In the genomic region with DNA sequence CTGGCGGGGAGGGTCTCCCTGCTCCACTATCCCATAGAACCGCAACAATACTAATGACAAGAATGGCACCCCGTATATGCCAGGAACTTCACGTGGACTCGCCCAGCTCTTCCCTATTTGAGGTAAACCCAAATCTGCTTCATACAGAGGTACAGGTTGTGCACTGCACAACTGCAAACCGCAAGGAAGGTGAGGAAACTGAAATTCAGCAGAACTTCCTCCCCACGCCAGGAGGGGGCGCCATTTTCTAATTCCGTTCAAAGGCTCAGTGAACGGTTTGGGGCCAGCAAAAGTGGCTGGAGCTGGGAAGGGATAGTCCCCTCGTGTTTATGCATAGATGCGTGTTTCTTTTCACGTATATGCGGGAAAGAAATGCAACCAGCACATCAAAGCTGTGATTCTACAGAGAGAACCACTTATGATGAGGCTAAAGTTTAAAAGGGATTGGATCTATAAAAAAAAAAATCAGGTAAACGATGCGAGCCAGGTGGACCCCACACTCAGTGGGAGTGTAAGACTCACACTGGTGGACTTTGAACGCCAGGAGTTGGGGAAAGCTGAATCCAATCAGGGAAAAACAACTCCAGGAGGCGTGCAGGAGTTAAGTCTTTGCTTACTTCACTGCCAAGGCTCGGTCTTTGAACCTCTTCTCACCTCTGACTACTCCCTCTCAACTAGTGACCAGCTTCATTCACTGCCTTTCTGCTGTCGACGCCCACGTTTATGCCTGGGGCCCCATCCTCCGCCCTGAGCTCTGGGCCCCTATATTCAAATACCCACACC, we compare ENCODE assay signal across 8 cellular contexts. TPM values are rescaled to one million over a fixed set of nuclear protein-coding genes. Genes with fewer than 3 reads are reported as not detected.
A peak's percentile ranks its signal among the peaks of the same experiment; 100 is the strongest.
DNase-seq lines count a peak whose midpoint lies in the region; ATAC-seq, FAIRE-seq and TF ChIP-seq lines count a peak whose summit lies in the region.

No MANE protein-coding gene starts in this region.

- H3K79me2 ChIP-seq in DND-41 (ENCODE audit: insufficient read depth, low read length), result no peaks in the 10 kb centered on the region
- no peaks in the 10 kb centered on the region for H3K79me2 ChIP-seq in endothelial cell of umbilical vein (ENCODE audit: control insufficient read depth, insufficient read depth, low read length)

- peak; percentile 88 for TF ChIP-seq CTCF in DND-41 (IDR thresholded peaks at IDR 0.05; ENCODE audit: borderline replicate concordance, extremely low read depth, low read length, poor library complexity, severe bottlenecking)
- TF ChIP-seq CTCF in endothelial cell of umbilical vein (IDR thresholded peaks at IDR 0.05; ENCODE audit: extremely low read depth in 1 of 2, insufficient read depth in 1 of 2, low read depth in 1 of 2, low read length in 2 of 2), result peak; percentile 75 to 76
- peak; percentile 45 for TF ChIP-seq CTCF in psoas muscle (IDR thresholded peaks at IDR 0.05)

- intact Hi-C loops in endothelial cell of umbilical vein (cut with micrococcal nuclease) (loop anchor here (1.0 to 2.0 kb wide), 2 partner anchors 35 to 114 kb away; no protein-coding TSS in a partner anchor), psoas muscle (cut with DNase I) (no loop called here)

- POLR2A ChIA-PET in endothelial cell of umbilical vein (lab: Charles Lee), result no interaction called here

- H3K9ac ChIP-seq in DND-41 (ENCODE audit: low read depth, low read length), result no peak overlapping the region
- no peak overlapping the region for H3K9ac ChIP-seq in endothelial cell of umbilical vein (replicated peaks; ENCODE audit: extremely low read depth, insufficient read depth, low read length)

- TF ChIP-seq POLR2A in endothelial cell of umbilical vein (IDR thresholded peaks at IDR 0.05; ENCODE audit: low read depth, low read length), result no peak

- no peak overlapping the region for H3K27ac ChIP-seq in DND-41 (ENCODE audit: low read length)
- no peak overlapping the region for H3K27ac ChIP-seq in endothelial cell of umbilical vein (ENCODE audit: insufficient read depth, low read depth, low read length)
- H3K27ac ChIP-seq in psoas muscle, result no peak overlapping the region

- H3K36me3 ChIP-seq in DND-41 (ENCODE audit: insufficient read depth, low read length), result no peaks in the 10 kb centered on the region
- no peaks in the 10 kb centered on the region for H3K36me3 ChIP-seq in endothelial cell of umbilical vein (ENCODE audit: control insufficient read depth in 2 of 2, extremely low read depth in 1 of 2, insufficient read depth in 2 of 2, low read length in 2 of 2)
- no peaks in the 10 kb centered on the region for H3K36me3 ChIP-seq in psoas muscle (ENCODE audit: insufficient read depth in 1 of 2, low read depth in 1 of 2)

- TF ChIP-seq EP300 in Ishikawa (IDR thresholded peaks at IDR 0.05; ENCODE audit: borderline replicate concordance), result no peak

- CTCF ChIA-PET in endothelial cell of umbilical vein (lab: Charles Lee), result interaction anchor here (0.8 to 3.4 kb wide), 25 partner anchors 12 to 301 kb away, joined by 3 to 83 read pairs (median 6); partner anchors contain the start of genes C19orf81 and CLEC11A

- H2AFZ ChIP-seq in DND-41 (ENCODE audit: low read depth, low read length) (no peak overlapping the region), endothelial cell of umbilical vein (ENCODE audit: low read depth, low read length) (no peak overlapping the region)

- no peaks in the 10 kb centered on the region for H3K4me1 ChIP-seq in DND-41 (ENCODE audit: insufficient read depth, low read length)
- no peaks in the 10 kb centered on the region for H3K4me1 ChIP-seq in endothelial cell of umbilical vein (ENCODE audit: control insufficient read depth, extremely low read depth, insufficient read depth, low read length)
- no peaks in the 10 kb centered on the region for H3K4me1 ChIP-seq in psoas muscle

- H4K20me1 ChIP-seq in DND-41 (ENCODE audit: insufficient read depth, low read length), result no peaks in the 10 kb centered on the region
- H4K20me1 ChIP-seq in endothelial cell of umbilical vein (replicated peaks; ENCODE audit: control insufficient read depth, extremely low read depth, insufficient read depth, low read length), result no peaks in the 10 kb centered on the region

- H3K27me3 ChIP-seq in DND-41 (ENCODE audit: insufficient read depth, low read length, poor library complexity) (no peaks in the 10 kb centered on the region), endothelial cell of umbilical vein (ENCODE audit: control insufficient read depth in 2 of 2, insufficient read depth in 2 of 2, low read length in 2 of 2) (peaks cover 21 to 31% of the 10 kb centered on the region in 2 experiments), psoas muscle (ENCODE audit: insufficient read depth in 3 of 3, low read length in 2 of 3) (peaks cover 0 to 69% (median 39%) of the 10 kb centered on the region in 3 donors)

- H3K4me3 ChIP-seq in DND-41 (ENCODE audit: low read depth in 1 of 2, low read length in 2 of 2) (no peak overlapping the region), endothelial cell of umbilical vein (replicated peaks in 1 of 3; ENCODE audit: insufficient read depth in 1 of 3, low read depth in 1 of 3, low read length in 3 of 3) (no peak overlapping the region), psoas muscle (no peak overlapping the region)

- DNase-seq in DND-41 (peak; percentile 48), endothelial cell of umbilical vein (ENCODE audit: low read depth, low spot score) (peak; percentile 31), psoas muscle (no peak), cortex of kidney (lab: John Stamatoyannopoulos, UW) (no peak)
- DNase-seq in activated CD4-positive, alpha-beta T cell treated with anti-CD3 and anti-CD28 coated beads for 4 hours, result peak; percentile 13 to 23

- no peaks in the 10 kb centered on the region for H3K9me1 ChIP-seq in endothelial cell of umbilical vein (replicated peaks; ENCODE audit: control insufficient read depth, extremely low read depth, insufficient read depth, low read length)

- H3K4me2 ChIP-seq in DND-41 (ENCODE audit: insufficient read depth, low read length) (no peak overlapping the region), endothelial cell of umbilical vein (ENCODE audit: insufficient read depth, low read length) (no peak overlapping the region)

- WGBS in psoas muscle, 3 donors, result 39 to 45% (median 43%) methylated on average over 23 of the region's 23 CpGs

- dilution Hi-C loops in endothelial cell of umbilical vein (cut with MboI; ENCODE audit: extremely low pct_ligation_motif_present, low sequenced_read_pairs), result no loop called here

- peak; percentile 60 for FAIRE-seq in endothelial cell of umbilical vein (lab: Jason Lieb, UNC)

- H3K9me3 ChIP-seq in DND-41 (ENCODE audit: insufficient read depth, low read length, severe bottlenecking) (no peaks in the 10 kb centered on the region), endothelial cell of umbilical vein (replicated peaks; ENCODE audit: control insufficient read depth, insufficient read depth, low read length) (no peaks in the 10 kb centered on the region), psoas muscle (no peaks in the 10 kb centered on the region)

- BruUV-seq in endothelial cell of umbilical vein (replicated peaks; lab: Mats Ljungman, UMichigan), result no TSS peak

- TF ChIP-seq RAD21 in Ishikawa (IDR thresholded peaks at IDR 0.05; ENCODE audit: low read depth), result peak; percentile 58

- ATAC-seq in DND-41 (ENCODE audit: insufficient read depth, low read depth) (peak; percentile 27; the same call in 1 of the 3 replicates), psoas muscle (no peak), GM21447 (IDR thresholded peaks at IDR 0.05; ENCODE audit: unreplicated experiment) (no peak), HG02610 (IDR thresholded peaks at IDR 0.05; ENCODE audit: unreplicated experiment) (no peak)

RNA-seq across cellular contexts. Expression of gene C19orf81, which starts 20.3 kb away (rescaled TPM):
- 1.1 and 2.5 TPM in 2 replicates for total RNA-seq in endothelial cell of umbilical vein
- polyA plus RNA-seq in endothelial cell of umbilical vein, result 0.79 and 2.1 TPM in 2 replicates
- polyA plus RNA-seq in endothelial cell of umbilical vein (2011; cell fraction: cytosol; rRNA removed), result 0.25 and 0.69 TPM in 2 replicates
- not detected in 2 replicates for polyA plus RNA-seq in endothelial cell of umbilical vein (2011; cell fraction: nucleus; rRNA removed)
- polyA plus RNA-seq in endothelial cell of umbilical vein (2012), result 1.3 and 3.0 TPM in 2 replicates
- 0.57 TPM in 1 of 2 replicates, not detected in the other for polyA minus RNA-seq in endothelial cell of umbilical vein
- not detected for polyA minus RNA-seq in endothelial cell of umbilical vein (2011; cell fraction: cytosol; rRNA and poly(A)+ RNA removed)
- polyA minus RNA-seq in endothelial cell of umbilical vein (2011; cell fraction: nucleus; rRNA and poly(A)+ RNA removed), result not detected in 2 replicates
- 1 to 10 TPM in 1 of 4 donors, under 1 TPM in 2, not detected in 1; 0.50 to 1.8 (median 0.54) TPM for total RNA-seq in psoas muscle
- 1 to 10 TPM in 1 of 3 donors, not detected in 2; 1.5 TPM for polyA plus RNA-seq in psoas muscle

RNA-seq across cellular contexts. Expression of gene SYT3, which starts 29.8 kb away (rescaled TPM):
- total RNA-seq in endothelial cell of umbilical vein (0.53 TPM in 1 of 2 replicates, not detected in the other), psoas muscle (under 1 TPM in 1 of 4 donors, not detected in 3; 0.26 TPM)
- polyA plus RNA-seq in endothelial cell of umbilical vein (0.11 TPM in 1 of 2 replicates, not detected in the other), psoas muscle (under 1 TPM in 2 of 3 donors, not detected in 1; 0.07 to 0.12 TPM)
- polyA plus RNA-seq in endothelial cell of umbilical vein (2011; cell fraction: cytosol; rRNA removed), result 0.03 and 0.04 TPM in 2 replicates
- 0.10 and 0.13 TPM in 2 replicates for polyA plus RNA-seq in endothelial cell of umbilical vein (2011; cell fraction: nucleus; rRNA removed)
- 0.63 and 1.8 TPM in 2 replicates for polyA plus RNA-seq in endothelial cell of umbilical vein (2012)
- polyA minus RNA-seq in endothelial cell of umbilical vein, result 0.19 and 0.36 TPM in 2 replicates
- not detected for polyA minus RNA-seq in endothelial cell of umbilical vein (2011; cell fraction: cytosol; rRNA and poly(A)+ RNA removed)
- not detected in 2 replicates for polyA minus RNA-seq in endothelial cell of umbilical vein (2011; cell fraction: nucleus; rRNA and poly(A)+ RNA removed)

RNA-seq across cellular contexts. Expression of gene SHANK1, which starts 50.1 kb away (rescaled TPM):
- total RNA-seq in endothelial cell of umbilical vein (1.2 and 1.9 TPM in 2 replicates), psoas muscle (1 to 10 TPM in 1 of 4 donors, under 1 TPM in 2, not detected in 1; 0.39 to 1.3 (median 0.83) TPM)
- polyA plus RNA-seq in endothelial cell of umbilical vein (0.60 and 0.66 TPM in 2 replicates), psoas muscle (under 1 TPM in 2 of 3 donors, not detected in 1; 0.14 to 0.16 TPM)
- 0.27 and 0.38 TPM in 2 replicates for polyA plus RNA-seq in endothelial cell of umbilical vein (2011; cell fraction: cytosol; rRNA removed)
- polyA plus RNA-seq in endothelial cell of umbilical vein (2011; cell fraction: nucleus; rRNA removed), result 3.5 and 4.2 TPM in 2 replicates
- polyA plus RNA-seq in endothelial cell of umbilical vein (2012), result 2.0 and 2.5 TPM in 2 replicates
- 0.25 and 4.7 TPM in 2 replicates for polyA minus RNA-seq in endothelial cell of umbilical vein
- polyA minus RNA-seq in endothelial cell of umbilical vein (2011; cell fraction: cytosol; rRNA and poly(A)+ RNA removed), result not detected
- 1.4 and 1.7 TPM in 2 replicates for polyA minus RNA-seq in endothelial cell of umbilical vein (2011; cell fraction: nucleus; rRNA and poly(A)+ RNA removed)

RNA-seq across cellular contexts. Expression of gene CLEC11A, which starts 53.7 kb away (rescaled TPM):
- total RNA-seq in endothelial cell of umbilical vein, result 10.4 and 13.3 TPM in 2 replicates
- 30.1 and 37.2 TPM in 2 replicates for polyA plus RNA-seq in endothelial cell of umbilical vein
- polyA plus RNA-seq in endothelial cell of umbilical vein (2011; cell fraction: cytosol; rRNA removed), result 11.2 and 17.3 TPM in 2 replicates
- polyA plus RNA-seq in endothelial cell of umbilical vein (2011; cell fraction: nucleus; rRNA removed), result 15.5 and 18.9 TPM in 2 replicates
- 26.1 and 56.4 TPM in 2 replicates for polyA plus RNA-seq in endothelial cell of umbilical vein (2012)
- polyA minus RNA-seq in endothelial cell of umbilical vein, result 2.1 and 2.9 TPM in 2 replicates
- polyA minus RNA-seq in endothelial cell of umbilical vein (2011; cell fraction: cytosol; rRNA and poly(A)+ RNA removed), result not detected
- 2.5 and 3.4 TPM in 2 replicates for polyA minus RNA-seq in endothelial cell of umbilical vein (2011; cell fraction: nucleus; rRNA and poly(A)+ RNA removed)
- total RNA-seq in psoas muscle, result 1 to 10 TPM; 1.6 to 4.5 (median 1.8) TPM
- 1 to 10 TPM in 1 of 3 donors, under 1 TPM in 2; 0.83 to 4.0 (median 0.83) TPM for polyA plus RNA-seq in psoas muscle

Comparison
In these comparisons a context has a peak if more than half of its experiments do, and no peak if none do; other contexts are left out.
1. DNase-seq: peak in DND-41 (single experiment), activated CD4-positive, alpha-beta T cell treated with anti-CD3 and anti-CD28 coated beads for 4 hours (2 of 2) and endothelial cell of umbilical vein (single experiment); none in psoas muscle (0 of 2) and cortex of kidney (single experiment).
2. Peak in every context shown above with its lines, with median percentiles within 50 percentile points of each other: CTCF ChIP-seq.